9 cellular contexts compared by ENCODE assay signal in genomic region chr10:124736491-124737136, GRCh38. TPM values are rescaled to one million over a fixed set of nuclear protein-coding genes. Genes with fewer than 3 reads are reported as not detected.
A peak's percentile ranks its signal among the peaks of the same experiment; 100 is the strongest.
DNase-seq lines count a peak whose midpoint lies in the region; ATAC-seq and TF ChIP-seq lines count a peak whose summit lies in the region.
"Had no signal": no experiment of that assay in that cellular context is flagged by ENCODE, and none has a peak within 500 bp of the region (broad histone marks: within the 10 kb centered on the region; RNA-seq: fewer than 3 reads in every experiment).

No MANE protein-coding gene starts in this region.

- intact Hi-C loops in natural killer cell (cut with micrococcal nuclease): no loop called here

- H3K27me3 ChIP-seq in muscle layer of colon (ENCODE audit: control insufficient read depth in 1 of 2, insufficient read depth in 2 of 2, low read length in 2 of 2): no peaks in the 10 kb centered on the region

- H3K4me1 ChIP-seq in muscle layer of colon (ENCODE audit: insufficient read depth, low read length): peaks cover 100% of the 10 kb centered on the region

- DNase-seq in natural killer cell treated with Interleukin-12 subunit alpha and Interleukin-12 subunit beta and Interleukin-15 and Interleukin-18, amount 100 ng/mL, for 72 hours (ENCODE audit: low spot score): peak; percentile 44
- DNase-seq in natural killer cell (no peak), epithelial cell of proximal tubule (ENCODE audit: low read depth) (no peak), UCSD-AML1 (lab: John Stamatoyannopoulos, UW; ENCODE audit: unreplicated experiment) (no peak), iPS-NIHi7 (ENCODE audit: extremely low spot score) (no peak), LoVo (ENCODE audit: low spot score) (no peak)
- DNase-seq in stimulated activated naive CD4-positive, alpha-beta T cell (lab: John Stamatoyannopoulos, UW): no peak
- DNase-seq: NCI-H774 had no signal

- H3K27me3 Mint-ChIP-seq in natural killer cell treated with Interleukin-12 subunit alpha and Interleukin-12 subunit beta and Interleukin-15 and Interleukin-18, amount 100 ng/mL, for 72 hours: no peaks in the 10 kb centered on the region
- H3K27me3 Mint-ChIP-seq in natural killer cell (ENCODE audit: low read depth in 2 of 2): no peaks in the 10 kb centered on the region

- H3K27ac Mint-ChIP-seq in natural killer cell treated with Interleukin-12 subunit alpha and Interleukin-12 subunit beta and Interleukin-15 and Interleukin-18, amount 100 ng/mL, for 72 hours: peak overlapping the region in 1 of 2 donors; percentile 43
- H3K27ac Mint-ChIP-seq in natural killer cell: peak overlapping the region in 1 of 2 donors; percentile 92

- no peaks in the 10 kb centered on the region for H3K36me3 ChIP-seq in muscle layer of colon (ENCODE audit: insufficient read depth, low read length)

- peak overlapping the region; percentile 79 for H3K27ac ChIP-seq in muscle layer of colon (ENCODE audit: low read depth, low read length)

- H3K4me3 ChIP-seq in epithelial cell of proximal tubule (ENCODE audit: low read depth, low read length): peak overlapping the region; percentile 20
- peak overlapping the region; percentile 2 to 38 for H3K4me3 ChIP-seq in muscle layer of colon (ENCODE audit: low read depth in 1 of 2, low read length in 2 of 2)

- H3K4me3 Mint-ChIP-seq in natural killer cell treated with Interleukin-12 subunit alpha and Interleukin-12 subunit beta and Interleukin-15 and Interleukin-18, amount 100 ng/mL, for 72 hours: no peak overlapping the region
- no peak overlapping the region for H3K4me3 Mint-ChIP-seq in natural killer cell

- no peaks in the 10 kb centered on the region for H3K9me3 Mint-ChIP-seq in natural killer cell treated with Interleukin-12 subunit alpha and Interleukin-12 subunit beta and Interleukin-15 and Interleukin-18, amount 100 ng/mL, for 72 hours
- no peaks in the 10 kb centered on the region for H3K9me3 Mint-ChIP-seq in natural killer cell

- ATAC-seq in natural killer cell treated with Interleukin-12 subunit alpha and Interleukin-12 subunit beta and Interleukin-15 and Interleukin-18, amount 100 ng/mL, for 72 hours: no peak
- no peak for ATAC-seq in natural killer cell

- H3K9me3 ChIP-seq in muscle layer of colon (ENCODE audit: low read length): no peaks in the 10 kb centered on the region

- H3K36me3 Mint-ChIP-seq in natural killer cell treated with Interleukin-12 subunit alpha and Interleukin-12 subunit beta and Interleukin-15 and Interleukin-18, amount 100 ng/mL, for 72 hours: peaks cover 6% of the 10 kb centered on the region
- H3K36me3 Mint-ChIP-seq in natural killer cell: no peaks in the 10 kb centered on the region

- peak overlapping the region; percentile 47 for H3K9ac ChIP-seq in muscle layer of colon (ENCODE audit: low read length)

- peaks cover 79 to 83% of the 10 kb centered on the region in 2 donors for H3K4me1 Mint-ChIP-seq in natural killer cell treated with Interleukin-12 subunit alpha and Interleukin-12 subunit beta and Interleukin-15 and Interleukin-18, amount 100 ng/mL, for 72 hours (ENCODE audit: low read depth in 2 of 2)
- peaks cover 85 to 100% of the 10 kb centered on the region in 2 donors for H3K4me1 Mint-ChIP-seq in natural killer cell

- no peak for TF ChIP-seq CTCF in natural killer cell (IDR thresholded peaks at IDR 0.05)
- TF ChIP-seq CTCF in epithelial cell of proximal tubule (conservative IDR thresholded peaks at IDR 0.05; ENCODE audit: low read depth, low read length): peak; percentile 10

RNA-seq across cellular contexts. Expression of gene FAM53B, which starts 7.6 kb away (rescaled TPM):
- 10 to 100 TPM; 16.6 to 21.8 TPM for total RNA-seq in natural killer cell treated with Interleukin-12 subunit alpha and Interleukin-12 subunit beta and Interleukin-15 and Interleukin-18, amount 100 ng/mL, for 72 hours
- total RNA-seq in natural killer cell: 100 to 1,000 TPM in 2 of 3 donors, 10 to 100 TPM in 1; 77.4 to 172 (median 121) TPM
- 9.2 and 16.5 TPM in 2 replicates for total RNA-seq in epithelial cell of proximal tubule

RNA-seq across cellular contexts. Expression of gene EEF1AKMT2, which starts 55.1 kb away (rescaled TPM):
- total RNA-seq in natural killer cell treated with Interleukin-12 subunit alpha and Interleukin-12 subunit beta and Interleukin-15 and Interleukin-18, amount 100 ng/mL, for 72 hours: 10 to 100 TPM; 18.4 to 24.4 TPM
- total RNA-seq in natural killer cell (10 to 100 TPM; 12.5 to 20.6 (median 20.1) TPM), epithelial cell of proximal tubule (16.0 and 17.0 TPM in 2 replicates)
